8 cellular contexts compared by ENCODE assay signal in the genomic region with DNA sequence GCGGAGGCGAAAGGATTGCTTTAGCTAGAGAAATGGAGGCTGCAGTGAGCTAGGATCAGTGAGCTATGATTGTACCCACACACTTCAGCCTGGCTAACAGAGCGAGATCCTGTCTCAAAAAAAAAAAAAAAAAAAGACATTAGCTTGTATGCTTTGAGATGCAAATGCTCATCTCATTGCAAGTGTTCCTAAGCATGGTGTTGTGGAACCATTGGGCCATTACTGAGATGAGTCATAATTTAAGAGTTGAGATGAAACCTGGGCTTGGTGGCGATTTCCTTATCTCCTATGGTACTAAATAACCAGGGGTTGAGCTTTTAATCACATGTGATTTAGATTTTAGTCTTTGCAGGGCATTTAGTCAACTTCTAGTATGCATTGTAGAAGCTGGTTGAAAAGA. TPM values are rescaled to one million over a fixed set of nuclear protein-coding genes. Genes with fewer than 3 reads are reported as not detected.
DNase-seq lines count a peak whose midpoint lies in the region; ATAC-seq and TF ChIP-seq lines count a peak whose summit lies in the region.

No MANE protein-coding gene starts in this region.

- H3K4me3 ChIP-seq in mucosa of rectum (ENCODE audit: low read length in 2 of 2) = peak overlapping the region; percentile 1 to 17
- H3K4me3 ChIP-seq in sigmoid colon = no peak overlapping the region

- peak; percentile 26 for ATAC-seq in GM18498 (IDR thresholded peaks at IDR 0.05; ENCODE audit: unreplicated experiment)
- ATAC-seq in GM21825 (IDR thresholded peaks at IDR 0.05; ENCODE audit: unreplicated experiment) = peak; percentile 34

- no peaks in the 10 kb centered on the region for H3K9me3 ChIP-seq in mucosa of rectum (ENCODE audit: control insufficient read depth in 2 of 2, low read length in 2 of 2)
- no peaks in the 10 kb centered on the region for H3K9me3 ChIP-seq in sigmoid colon

- DNase-seq in NCI-H69 (lab: John Stamatoyannopoulos, UW) (peak; percentile 8), substantia nigra (lab: John Stamatoyannopoulos, UW) (no peak), NCI-H446 (lab: John Stamatoyannopoulos, UW) (no peak), sigmoid colon (no peak)
- DNase-seq in stimulated activated naive CD4-positive, alpha-beta T cell (lab: John Stamatoyannopoulos, UW) = no peak

- TF ChIP-seq EP300 in sigmoid colon (IDR thresholded peaks at IDR 0.05) = no peak

- no peak overlapping the region for H3K27ac ChIP-seq in mucosa of rectum (ENCODE audit: low read depth in 2 of 2, low read length in 2 of 2)
- H3K27ac ChIP-seq in substantia nigra (ENCODE audit: low read depth, low read length, poor library complexity, severe bottlenecking) = no peak overlapping the region
- no peak overlapping the region for H3K27ac ChIP-seq in sigmoid colon

- TF ChIP-seq CTCF in sigmoid colon (IDR thresholded peaks at IDR 0.05) = no peak

- WGBS in sigmoid colon, 2 donors = 78 to 82% methylated on average over 4 of the region's 4 CpGs

- H3K9ac ChIP-seq in mucosa of rectum (ENCODE audit: low read depth in 1 of 2, low read length in 2 of 2) = no peak overlapping the region

- H3K4me1 ChIP-seq in mucosa of rectum (ENCODE audit: control insufficient read depth in 2 of 2, insufficient read depth in 2 of 2, low read length in 2 of 2) = peaks cover 18 to 24% of the 10 kb centered on the region in 2 donors
- peaks cover 0 to 56% (median 53%) of the 10 kb centered on the region in 4 donors for H3K4me1 ChIP-seq in sigmoid colon

- TF ChIP-seq POLR2A in sigmoid colon (IDR thresholded peaks at IDR 0.05) = no peak

- intact Hi-C loops in sigmoid colon (cut with DNase I) = no loop called here

- H3K27me3 ChIP-seq in mucosa of rectum (ENCODE audit: control insufficient read depth in 2 of 2, insufficient read depth in 2 of 2, low read length in 2 of 2) = no peaks in the 10 kb centered on the region
- H3K27me3 ChIP-seq in sigmoid colon = no peaks in the 10 kb centered on the region

- H3K36me3 ChIP-seq in mucosa of rectum (ENCODE audit: control insufficient read depth in 2 of 2, insufficient read depth in 2 of 2, low read length in 2 of 2) = peaks cover 4 to 7% of the 10 kb centered on the region in 2 donors
- no peaks in the 10 kb centered on the region for H3K36me3 ChIP-seq in sigmoid colon

RNA-seq across cellular contexts. Expression of gene PLEKHA3, which starts 2.2 kb away (rescaled TPM):
- total RNA-seq in sigmoid colon = 10 to 100 TPM; 13.0 to 22.5 (median 19.7) TPM
- polyA plus RNA-seq in sigmoid colon = 1 to 10 TPM; 1.8 to 4.2 (median 2.3) TPM

RNA-seq across cellular contexts. Expression of gene FKBP7, which starts 4.0 kb away (rescaled TPM):
- total RNA-seq in sigmoid colon = 10 to 100 TPM; 19.9 to 26.7 (median 22.6) TPM
- polyA plus RNA-seq in sigmoid colon = 1 to 10 TPM; 1.2 to 5.2 (median 3.6) TPM

RNA-seq across cellular contexts. Expression of gene PJVK, which starts 31.3 kb away (rescaled TPM):
- 1 to 10 TPM; 2.9 to 8.3 (median 4.6) TPM for total RNA-seq in sigmoid colon
- under 1 TPM in 1 of 3 donors, not detected in 2; 0.85 TPM for polyA plus RNA-seq in sigmoid colon

RNA-seq across cellular contexts. Expression of gene PRKRA, which starts 31.5 kb away (rescaled TPM):
- total RNA-seq in sigmoid colon = 10 to 100 TPM; 62.6 to 86.1 (median 76.7) TPM
- 10 to 100 TPM; 25.1 to 25.2 (median 25.2) TPM for polyA plus RNA-seq in sigmoid colon

Comparison
In these comparisons a context has a peak if more than half of its experiments do, and no peak if none do; other contexts are left out.
1. H3K4me3 ChIP-seq: peak in mucosa of rectum (2 of 2); none in sigmoid colon (0 of 4).